Comparison of ENCODE assay signal across 9 cellular contexts in genomic region chrX:46627700-46628405, GRCh38. TPM values are rescaled to one million over a fixed set of nuclear protein-coding genes. Genes with fewer than 3 reads are reported as not detected.
DNase-seq lines count a peak whose midpoint lies in the region; ATAC-seq, FAIRE-seq and TF ChIP-seq lines count a peak whose summit lies in the region.
"Had no signal": no experiment of that assay in that cellular context is flagged by ENCODE, and none has a peak within 500 bp of the region (broad histone marks: within the 10 kb centered on the region; RNA-seq: fewer than 3 reads in every experiment).

No MANE protein-coding gene starts in this region.

- no peak for DNase-seq in sigmoid colon
- no peak for DNase-seq in type B pancreatic cell (ENCODE audit: extremely low spot score, unreplicated experiment)
- DNase-seq in effector CD4-positive, alpha-beta T cell: no peak
- no peak for DNase-seq in small intestine

- TF ChIP-seq EP300 in sigmoid colon (IDR thresholded peaks at IDR 0.05): no peak

- TF ChIP-seq POLR2A in sigmoid colon (IDR thresholded peaks at IDR 0.05): no peak

- H3K27me3 Mint-ChIP-seq in dendritic cell treated with granulocyte-macrophage colony-stimulating factor and Interleukin-4, amounts not matched to agents 40 ng/mL and 50 ng/mL, for 4 days: no peaks in the 10 kb centered on the region
- H3K27me3 Mint-ChIP-seq in type B pancreatic cell: no peaks in the 10 kb centered on the region

- H3K4me3 ChIP-seq in sigmoid colon: no peak overlapping the region
- H3K4me3 ChIP-seq in small intestine (ENCODE audit: low read depth in 1 of 2, low read length in 2 of 2): no peak overlapping the region

- H3K36me3 Mint-ChIP-seq in dendritic cell treated with granulocyte-macrophage colony-stimulating factor and Interleukin-4, amounts not matched to agents 40 ng/mL and 50 ng/mL, for 4 days (ENCODE audit: low read depth): peaks cover 6% of the 10 kb centered on the region
- no peaks in the 10 kb centered on the region for H3K36me3 Mint-ChIP-seq in type B pancreatic cell

- H3K9me3 Mint-ChIP-seq in dendritic cell treated with granulocyte-macrophage colony-stimulating factor and Interleukin-4, amounts not matched to agents 40 ng/mL and 50 ng/mL, for 4 days: no peaks in the 10 kb centered on the region
- H3K9me3 Mint-ChIP-seq in type B pancreatic cell: peaks cover 4% of the 10 kb centered on the region

- H3K36me3 ChIP-seq in sigmoid colon (no peaks in the 10 kb centered on the region), small intestine (ENCODE audit: control insufficient read depth in 2 of 2, insufficient read depth in 2 of 2, low read length in 2 of 2) (no peaks in the 10 kb centered on the region)

- FAIRE-seq in small intestine (lab: Jason Lieb, UNC): no peak

- intact Hi-C loops in dendritic cell treated with granulocyte-macrophage colony-stimulating factor and Interleukin-4, amounts not matched to agents 40 ng/mL and 50 ng/mL, for 4 days (cut with micrococcal nuclease): loop anchor here (2.0 kb wide), 1 partner anchor 51 kb away; no protein-coding TSS in a partner anchor
- intact Hi-C loops in sigmoid colon (cut with DNase I): no loop called here

- H3K27ac Mint-ChIP-seq in dendritic cell treated with granulocyte-macrophage colony-stimulating factor and Interleukin-4, amounts not matched to agents 40 ng/mL and 50 ng/mL, for 4 days: peak overlapping the region; percentile 90
- no peak overlapping the region for H3K27ac Mint-ChIP-seq in type B pancreatic cell

- H3K4me1 ChIP-seq in sigmoid colon (no peaks in the 10 kb centered on the region), small intestine (ENCODE audit: control insufficient read depth in 2 of 2, insufficient read depth in 1 of 2, low read depth in 1 of 2, low read length in 1 of 2) (no peaks in the 10 kb centered on the region)

- peak overlapping the region; percentile 2 to 55 (median 34) for H3K27ac ChIP-seq in sigmoid colon
- peak overlapping the region in 1 of 2 donors; percentile 43 for H3K27ac ChIP-seq in small intestine (ENCODE audit: low read depth in 1 of 2, low read length in 1 of 2)

- H3K9me3 ChIP-seq in sigmoid colon (no peaks in the 10 kb centered on the region), small intestine (ENCODE audit: control insufficient read depth, low read depth) (no peaks in the 10 kb centered on the region)

- no peak overlapping the region for H3K4me3 Mint-ChIP-seq in dendritic cell treated with granulocyte-macrophage colony-stimulating factor and Interleukin-4, amounts not matched to agents 40 ng/mL and 50 ng/mL, for 4 days
- no peak overlapping the region for H3K4me3 Mint-ChIP-seq in type B pancreatic cell
- H3K4me3 Mint-ChIP-seq: neural crest cell had no signal

- H3K27me3 ChIP-seq in sigmoid colon (no peaks in the 10 kb centered on the region), small intestine (ENCODE audit: control insufficient read depth in 2 of 2, insufficient read depth in 2 of 2, low read length in 2 of 2) (no peaks in the 10 kb centered on the region)

- peak; percentile 27 for ATAC-seq in GM19035 (IDR thresholded peaks at IDR 0.05; ENCODE audit: unreplicated experiment)
- peak; percentile 12 for ATAC-seq in HG02763 (IDR thresholded peaks at IDR 0.05; ENCODE audit: unreplicated experiment)
- no peak for ATAC-seq in GM21390 (IDR thresholded peaks at IDR 0.05; ENCODE audit: unreplicated experiment)

- WGBS in sigmoid colon, 2 donors: 61 to 74% methylated on average over 10 of the region's 10 CpGs
- 55 to 79% (median 64%) methylated on average over 10 of the region's 10 CpGs for WGBS in small intestine, 3 donors

- H3K4me1 Mint-ChIP-seq in dendritic cell treated with granulocyte-macrophage colony-stimulating factor and Interleukin-4, amounts not matched to agents 40 ng/mL and 50 ng/mL, for 4 days (ENCODE audit: low read depth): peaks cover 35% of the 10 kb centered on the region
- H3K4me1 Mint-ChIP-seq in type B pancreatic cell (ENCODE audit: unreplicated experiment): peaks cover 9% of the 10 kb centered on the region

- TF ChIP-seq CTCF in sigmoid colon (IDR thresholded peaks at IDR 0.05) (no peak), type B pancreatic cell (conservative IDR thresholded peaks at IDR 0.05) (no peak)

RNA-seq across cellular contexts. Expression of gene CHST7, which starts 54.3 kb away (rescaled TPM):
- 10 to 100 TPM in 2 of 4 donors, 1 to 10 TPM in 2; 6.6 to 15.8 (median 9.4) TPM for total RNA-seq in sigmoid colon
- polyA plus RNA-seq in sigmoid colon: 1 to 10 TPM; 1.2 to 2.1 (median 1.9) TPM
- total RNA-seq in type B pancreatic cell (ENCODE audit: low replicate concordance): 1.2 and 3.8 TPM in 2 replicates
- polyA plus RNA-seq in small intestine: 1 to 10 TPM in 1 of 3 donors, under 1 TPM in 1, not detected in 1; 0.54 to 3.8 TPM
